1 cellular context compared by ENCODE assay signal in the genomic region with DNA sequence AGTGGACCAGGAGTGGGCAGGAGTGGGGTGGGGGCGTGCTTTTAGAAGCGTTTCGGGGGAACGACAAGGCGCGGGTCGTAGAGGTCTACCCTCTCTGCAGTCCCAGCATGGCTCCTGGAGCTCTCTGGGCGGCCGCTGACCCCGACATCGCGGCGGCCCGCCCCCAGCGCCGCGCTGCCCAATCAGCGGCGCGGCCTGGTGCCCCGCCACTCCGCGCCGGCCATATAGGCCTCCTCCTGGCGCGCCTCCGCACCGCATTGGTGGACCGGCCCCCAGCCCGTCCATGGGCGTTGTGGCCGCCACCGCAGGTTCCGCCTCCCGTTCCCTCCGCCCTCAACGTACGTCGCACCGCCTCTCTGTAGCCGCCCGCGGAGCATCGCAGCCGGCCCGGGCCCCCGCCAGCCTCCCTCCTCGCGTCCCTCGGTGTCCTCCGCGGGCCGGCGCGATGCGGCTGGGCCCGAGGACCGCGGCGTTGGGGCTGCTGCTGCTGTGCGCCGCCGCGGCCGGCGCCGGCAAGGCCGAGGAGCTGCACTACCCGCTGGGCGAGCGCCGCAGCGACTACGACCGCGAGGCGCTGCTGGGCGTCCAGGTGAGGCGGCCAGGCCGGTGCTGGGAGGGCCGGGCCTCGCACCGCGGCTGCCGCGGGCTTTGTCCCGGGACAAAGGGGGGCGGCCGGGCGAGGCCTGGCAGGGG.
TF ChIP-seq lines count a peak whose summit lies in the region.

TSS of gene RCN2 (plus strand) at position 353 of the 693 bp plus-strand sequence. CDS start at position 446, 93 bp downstream.

TF ChIP-seq in K562, 482 proteins besides CTCF, POLR2A, EP300 and RAD21 (continued from another document):
- TF ChIP-seq, protein P1, sequence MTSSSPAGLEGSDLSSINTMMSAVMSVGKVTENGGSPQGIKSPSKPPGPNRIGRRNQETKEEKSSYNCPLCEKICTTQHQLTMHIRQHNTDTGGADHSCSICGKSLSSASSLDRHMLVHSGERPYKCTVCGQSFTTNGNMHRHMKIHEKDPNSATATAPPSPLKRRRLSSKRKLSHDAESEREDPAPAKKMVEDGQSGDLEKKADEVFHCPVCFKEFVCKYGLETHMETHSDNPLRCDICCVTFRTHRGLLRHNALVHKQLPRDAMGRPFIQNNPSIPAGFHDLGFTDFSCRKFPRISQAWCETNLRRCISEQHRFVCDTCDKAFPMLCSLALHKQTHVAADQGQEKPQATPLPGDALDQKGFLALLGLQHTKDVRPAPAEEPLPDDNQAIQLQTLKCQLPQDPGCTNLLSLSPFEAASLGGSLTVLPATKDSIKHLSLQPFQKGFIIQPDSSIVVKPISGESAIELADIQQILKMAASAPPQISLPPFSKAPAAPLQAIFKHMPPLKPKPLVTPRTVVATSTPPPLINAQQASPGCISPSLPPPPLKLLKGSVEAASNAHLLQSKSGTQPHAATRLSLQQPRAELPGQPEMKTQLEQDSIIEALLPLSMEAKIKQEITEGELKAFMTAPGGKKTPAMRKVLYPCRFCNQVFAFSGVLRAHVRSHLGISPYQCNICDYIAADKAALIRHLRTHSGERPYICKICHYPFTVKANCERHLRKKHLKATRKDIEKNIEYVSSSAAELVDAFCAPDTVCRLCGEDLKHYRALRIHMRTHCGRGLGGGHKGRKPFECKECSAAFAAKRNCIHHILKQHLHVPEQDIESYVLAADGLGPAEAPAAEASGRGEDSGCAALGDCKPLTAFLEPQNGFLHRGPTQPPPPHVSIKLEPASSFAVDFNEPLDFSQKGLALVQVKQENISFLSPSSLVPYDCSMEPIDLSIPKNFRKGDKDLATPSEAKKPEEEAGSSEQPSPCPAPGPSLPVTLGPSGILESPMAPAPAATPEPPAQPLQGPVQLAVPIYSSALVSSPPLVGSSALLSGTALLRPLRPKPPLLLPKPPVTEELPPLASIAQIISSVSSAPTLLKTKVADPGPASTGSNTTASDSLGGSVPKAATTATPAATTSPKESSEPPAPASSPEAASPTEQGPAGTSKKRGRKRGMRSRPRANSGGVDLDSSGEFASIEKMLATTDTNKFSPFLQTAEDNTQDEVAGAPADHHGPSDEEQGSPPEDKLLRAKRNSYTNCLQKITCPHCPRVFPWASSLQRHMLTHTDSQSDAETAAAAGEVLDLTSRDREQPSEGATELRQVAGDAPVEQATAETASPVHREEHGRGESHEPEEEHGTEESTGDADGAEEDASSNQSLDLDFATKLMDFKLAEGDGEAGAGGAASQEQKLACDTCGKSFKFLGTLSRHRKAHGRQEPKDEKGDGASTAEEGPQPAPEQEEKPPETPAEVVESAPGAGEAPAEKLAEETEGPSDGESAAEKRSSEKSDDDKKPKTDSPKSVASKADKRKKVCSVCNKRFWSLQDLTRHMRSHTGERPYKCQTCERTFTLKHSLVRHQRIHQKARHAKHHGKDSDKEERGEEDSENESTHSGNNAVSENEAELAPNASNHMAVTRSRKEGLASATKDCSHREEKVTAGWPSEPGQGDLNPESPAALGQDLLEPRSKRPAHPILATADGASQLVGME (CRISPR knock-in tag; IDR thresholded peaks at IDR 0.05), result peak; percentile 81
- TF ChIP-seq ESRRA (IDR thresholded peaks at IDR 0.05; ENCODE audit: borderline replicate concordance, low read depth), result peak; percentile 76; the same call in 1 of the 2 replicates
- peak; percentile 100 for TF ChIP-seq RBM25 (IDR thresholded peaks at IDR 0.05; ENCODE audit: low read depth, low read length, severe bottlenecking)
- TF ChIP-seq PML (IDR thresholded peaks at IDR 0.05; ENCODE audit: low read length), result peak; percentile 75
- TF ChIP-seq TBP (optimal IDR thresholded peaks at IDR 0.05; ENCODE audit: low read depth, low read length), result peak; percentile 91
- peak; percentile 63 to 86 for TF ChIP-seq MAZ (CRISPR knock-in tag; conservative IDR thresholded peaks at IDR 0.05 in 1 of 2, IDR thresholded peaks at IDR 0.05 in 1 of 2)
- TF ChIP-seq NONO (IDR thresholded peaks at IDR 0.05; ENCODE audit: low read depth in 2 of 2, low read length in 1 of 2), result peak; percentile 76 to 81
- TF ChIP-seq ATF1 (CRISPR knock-in tag; IDR thresholded peaks at IDR 0.05), result no peak
- TF ChIP-seq ATF1 (tag; IDR thresholded peaks at IDR 0.05), result peak; percentile 85
- peak; percentile 85 for TF ChIP-seq TAF1 (IDR thresholded peaks at IDR 0.05; ENCODE audit: control insufficient read depth, extremely low read depth, insufficient read depth, low read length, severe bottlenecking)
- TF ChIP-seq, protein P2, sequence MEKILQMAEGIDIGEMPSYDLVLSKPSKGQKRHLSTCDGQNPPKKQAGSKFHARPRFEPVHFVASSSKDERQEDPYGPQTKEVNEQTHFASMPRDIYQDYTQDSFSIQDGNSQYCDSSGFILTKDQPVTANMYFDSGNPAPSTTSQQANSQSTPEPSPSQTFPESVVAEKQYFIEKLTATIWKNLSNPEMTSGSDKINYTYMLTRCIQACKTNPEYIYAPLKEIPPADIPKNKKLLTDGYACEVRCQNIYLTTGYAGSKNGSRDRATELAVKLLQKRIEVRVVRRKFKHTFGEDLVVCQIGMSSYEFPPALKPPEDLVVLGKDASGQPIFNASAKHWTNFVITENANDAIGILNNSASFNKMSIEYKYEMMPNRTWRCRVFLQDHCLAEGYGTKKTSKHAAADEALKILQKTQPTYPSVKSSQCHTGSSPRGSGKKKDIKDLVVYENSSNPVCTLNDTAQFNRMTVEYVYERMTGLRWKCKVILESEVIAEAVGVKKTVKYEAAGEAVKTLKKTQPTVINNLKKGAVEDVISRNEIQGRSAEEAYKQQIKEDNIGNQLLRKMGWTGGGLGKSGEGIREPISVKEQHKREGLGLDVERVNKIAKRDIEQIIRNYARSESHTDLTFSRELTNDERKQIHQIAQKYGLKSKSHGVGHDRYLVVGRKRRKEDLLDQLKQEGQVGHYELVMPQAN (IDR thresholded peaks at IDR 0.05; ENCODE audit: borderline replicate concordance), result peak; percentile 9; the same call in 1 of the 2 replicates
- TF ChIP-seq, protein P3, sequence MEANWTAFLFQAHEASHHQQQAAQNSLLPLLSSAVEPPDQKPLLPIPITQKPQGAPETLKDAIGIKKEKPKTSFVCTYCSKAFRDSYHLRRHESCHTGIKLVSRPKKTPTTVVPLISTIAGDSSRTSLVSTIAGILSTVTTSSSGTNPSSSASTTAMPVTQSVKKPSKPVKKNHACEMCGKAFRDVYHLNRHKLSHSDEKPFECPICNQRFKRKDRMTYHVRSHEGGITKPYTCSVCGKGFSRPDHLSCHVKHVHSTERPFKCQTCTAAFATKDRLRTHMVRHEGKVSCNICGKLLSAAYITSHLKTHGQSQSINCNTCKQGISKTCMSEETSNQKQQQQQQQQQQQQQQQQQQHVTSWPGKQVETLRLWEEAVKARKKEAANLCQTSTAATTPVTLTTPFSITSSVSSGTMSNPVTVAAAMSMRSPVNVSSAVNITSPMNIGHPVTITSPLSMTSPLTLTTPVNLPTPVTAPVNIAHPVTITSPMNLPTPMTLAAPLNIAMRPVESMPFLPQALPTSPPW (CRISPR knock-in tag; IDR thresholded peaks at IDR 0.05), result peak; percentile 83
- TF ChIP-seq POLR2G (IDR thresholded peaks at IDR 0.05; ENCODE audit: low read depth, low read length), result peak; percentile 96
- no peak for TF ChIP-seq XRCC5 (IDR thresholded peaks at IDR 0.05; ENCODE audit: low read depth, low read length)
- TF ChIP-seq MTA3 (IDR thresholded peaks at IDR 0.05; ENCODE audit: borderline replicate concordance), result peak; percentile 79; the same call in 1 of the 2 replicates
- TF ChIP-seq SUPT5H (IDR thresholded peaks at IDR 0.05), result peak; percentile 92
- TF ChIP-seq FIP1L1 (IDR thresholded peaks at IDR 0.05; ENCODE audit: low read depth, low read length, poor library complexity, severe bottlenecking), result peak; percentile 35
- TF ChIP-seq MBD2 (IDR thresholded peaks at IDR 0.05; ENCODE audit: borderline replicate concordance, low read depth), result peak; percentile 81; the same call in 1 of the 2 replicates
- no peak for TF ChIP-seq TAL1 (IDR thresholded peaks at IDR 0.05)
- TF ChIP-seq ZNF24 (IDR thresholded peaks at IDR 0.05), result 0 out of 2 replicates have a peak, but pooled peaks have one; percentile 38
- TF ChIP-seq TGIF2 (CRISPR knock-in tag; IDR thresholded peaks at IDR 0.05), result no peak
- TF ChIP-seq SMAD1 (IDR thresholded peaks at IDR 0.05; ENCODE audit: low read depth, low read length, partially characterized antibody), result peak; percentile 27
- TF ChIP-seq, protein P4, sequence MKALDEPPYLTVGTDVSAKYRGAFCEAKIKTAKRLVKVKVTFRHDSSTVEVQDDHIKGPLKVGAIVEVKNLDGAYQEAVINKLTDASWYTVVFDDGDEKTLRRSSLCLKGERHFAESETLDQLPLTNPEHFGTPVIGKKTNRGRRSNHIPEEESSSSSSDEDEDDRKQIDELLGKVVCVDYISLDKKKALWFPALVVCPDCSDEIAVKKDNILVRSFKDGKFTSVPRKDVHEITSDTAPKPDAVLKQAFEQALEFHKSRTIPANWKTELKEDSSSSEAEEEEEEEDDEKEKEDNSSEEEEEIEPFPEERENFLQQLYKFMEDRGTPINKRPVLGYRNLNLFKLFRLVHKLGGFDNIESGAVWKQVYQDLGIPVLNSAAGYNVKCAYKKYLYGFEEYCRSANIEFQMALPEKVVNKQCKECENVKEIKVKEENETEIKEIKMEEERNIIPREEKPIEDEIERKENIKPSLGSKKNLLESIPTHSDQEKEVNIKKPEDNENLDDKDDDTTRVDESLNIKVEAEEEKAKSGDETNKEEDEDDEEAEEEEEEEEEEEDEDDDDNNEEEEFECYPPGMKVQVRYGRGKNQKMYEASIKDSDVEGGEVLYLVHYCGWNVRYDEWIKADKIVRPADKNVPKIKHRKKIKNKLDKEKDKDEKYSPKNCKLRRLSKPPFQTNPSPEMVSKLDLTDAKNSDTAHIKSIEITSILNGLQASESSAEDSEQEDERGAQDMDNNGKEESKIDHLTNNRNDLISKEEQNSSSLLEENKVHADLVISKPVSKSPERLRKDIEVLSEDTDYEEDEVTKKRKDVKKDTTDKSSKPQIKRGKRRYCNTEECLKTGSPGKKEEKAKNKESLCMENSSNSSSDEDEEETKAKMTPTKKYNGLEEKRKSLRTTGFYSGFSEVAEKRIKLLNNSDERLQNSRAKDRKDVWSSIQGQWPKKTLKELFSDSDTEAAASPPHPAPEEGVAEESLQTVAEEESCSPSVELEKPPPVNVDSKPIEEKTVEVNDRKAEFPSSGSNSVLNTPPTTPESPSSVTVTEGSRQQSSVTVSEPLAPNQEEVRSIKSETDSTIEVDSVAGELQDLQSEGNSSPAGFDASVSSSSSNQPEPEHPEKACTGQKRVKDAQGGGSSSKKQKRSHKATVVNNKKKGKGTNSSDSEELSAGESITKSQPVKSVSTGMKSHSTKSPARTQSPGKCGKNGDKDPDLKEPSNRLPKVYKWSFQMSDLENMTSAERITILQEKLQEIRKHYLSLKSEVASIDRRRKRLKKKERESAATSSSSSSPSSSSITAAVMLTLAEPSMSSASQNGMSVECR (CRISPR knock-in tag; IDR thresholded peaks at IDR 0.05), result peak; percentile 54; the same call in 1 of the 2 replicates
